14 cellular contexts compared by ENCODE assay signal in the genomic region with DNA sequence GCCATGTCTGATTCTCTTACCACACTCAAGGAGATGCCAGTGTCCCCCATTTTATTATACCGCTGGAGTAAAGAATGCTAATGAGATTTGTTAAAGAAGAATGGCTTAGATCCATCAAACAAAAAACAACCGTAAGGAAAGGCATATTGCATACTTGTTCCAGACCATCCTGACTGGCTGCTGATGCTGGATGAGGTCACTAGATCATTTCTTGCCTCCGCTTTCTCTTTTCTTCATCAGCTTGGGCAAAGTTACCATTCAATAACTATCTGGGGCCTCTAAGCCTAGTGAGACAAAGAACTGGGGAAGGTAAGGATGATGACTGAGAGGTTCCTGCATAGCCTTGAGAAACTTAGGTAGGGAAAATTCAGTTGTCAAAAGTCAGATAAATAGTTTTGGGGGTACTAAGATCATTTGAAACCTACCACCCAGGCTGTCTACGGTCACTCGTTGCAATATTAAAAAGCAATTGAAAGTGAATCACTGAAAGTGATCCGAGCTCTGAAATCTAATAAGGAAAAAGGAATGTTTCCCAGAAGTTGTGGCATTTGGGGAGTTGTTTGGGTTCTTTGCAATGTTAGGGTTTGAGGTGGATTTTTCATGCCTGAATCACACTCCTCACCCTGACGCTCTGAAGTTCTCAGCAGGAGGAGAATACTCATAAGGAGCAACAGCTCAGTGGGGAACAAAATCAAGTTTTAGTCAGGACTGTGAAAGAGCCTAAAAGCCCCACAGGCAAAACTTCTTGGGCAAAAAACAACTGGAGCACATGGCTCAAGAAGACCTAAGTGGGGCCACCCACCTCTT.
DNase-seq lines count a peak whose midpoint lies in the region; ATAC-seq, FAIRE-seq and TF ChIP-seq lines count a peak whose summit lies in the region.
"Had no signal": no experiment of that assay in that cellular context is flagged by ENCODE, and none has a peak within 500 bp of the region (broad histone marks: within the 10 kb centered on the region; RNA-seq: fewer than 3 reads in every experiment).

No MANE protein-coding gene starts in this region.

- ATAC-seq in foreskin keratinocyte = peak; percentile 78
- ATAC-seq in HG03571 (IDR thresholded peaks at IDR 0.05; ENCODE audit: unreplicated experiment) = no peak
- ATAC-seq: left cardiac atrium had no signal

- TF ChIP-seq CTCF in astrocyte (IDR thresholded peaks at IDR 0.05; ENCODE audit: insufficient read depth, low read depth, low read length) (no peak), foreskin keratinocyte (conservative IDR thresholded peaks at IDR 0.05) (no peak)

- DNase-seq in A172 (ENCODE audit: low spot score) (peak; percentile 96), HS-27A (ENCODE audit: low read depth) (peak; percentile 91), astrocyte (ENCODE audit: low read depth) (peak; percentile 97), foreskin keratinocyte (peak; percentile 27 to 92), HuH-7 (ENCODE audit: low spot score) (no peak), NCI-H2196 treated with DMSO at 0.1 percent for 48 hours (lab: John Stamatoyannopoulos, UW; ENCODE audit: unreplicated experiment) (no peak)
- DNase-seq in central memory CD4-positive, alpha-beta T cell = no peak
- DNase-seq: 8988T; activated CD4-positive, alpha-beta T cell treated with anti-CD3 and anti-CD28 coated beads, Interleukin-2, amount 50 U/mL, for 4 hours; cerebellar nuclear complex; left cardiac atrium; NCI-H1105; transverse colon had no signal

- H3K27ac Mint-ChIP-seq in astrocyte (ENCODE audit: unreplicated experiment) = peak overlapping the region; percentile 99

- no peak overlapping the region for H2AFZ ChIP-seq in astrocyte (ENCODE audit: low read depth, low read length)

- H3K27me3 ChIP-seq in astrocyte (ENCODE audit: insufficient read depth, low read length) (no peaks in the 10 kb centered on the region), foreskin keratinocyte (no peaks in the 10 kb centered on the region)
- H3K27me3 ChIP-seq: transverse colon had no signal

- H3K4me3 Mint-ChIP-seq in astrocyte (ENCODE audit: unreplicated experiment) = no peak overlapping the region

- no peaks in the 10 kb centered on the region for H3K36me3 ChIP-seq in astrocyte (ENCODE audit: insufficient read depth, low read length)
- H3K36me3 ChIP-seq: transverse colon had no signal

- no peaks in the 10 kb centered on the region for H4K20me1 ChIP-seq in astrocyte (ENCODE audit: insufficient read depth, low read length)

- peaks cover 54% of the 10 kb centered on the region for H3K4me1 Mint-ChIP-seq in astrocyte (ENCODE audit: low read depth, unreplicated experiment)

- peak overlapping the region; percentile 81 for H3K9ac ChIP-seq in astrocyte (ENCODE audit: low read length)

- no peaks in the 10 kb centered on the region for H3K9me3 ChIP-seq in astrocyte (ENCODE audit: insufficient read depth, low read depth, low read length)
- H3K9me3 ChIP-seq: transverse colon had no signal

- H3K36me3 Mint-ChIP-seq in astrocyte (ENCODE audit: low read depth, unreplicated experiment) = no peaks in the 10 kb centered on the region

- H3K27me3 Mint-ChIP-seq in astrocyte (ENCODE audit: low read depth, unreplicated experiment) = no peaks in the 10 kb centered on the region

- H3K4me3 ChIP-seq in astrocyte (ENCODE audit: insufficient read depth, low read depth, low read length) = peak overlapping the region; percentile 21
- H3K4me3 ChIP-seq: transverse colon had no signal

- no peaks in the 10 kb centered on the region for H3K79me2 ChIP-seq in astrocyte (ENCODE audit: insufficient read depth, low read length)

- H3K27ac ChIP-seq in astrocyte (ENCODE audit: low read depth, low read length) (peak overlapping the region; percentile 99), foreskin keratinocyte (peak overlapping the region; percentile 65)
- H3K27ac ChIP-seq: transverse colon had no signal

- H3K4me2 ChIP-seq in astrocyte (ENCODE audit: low read length) = peak overlapping the region; percentile 79

- no peaks in the 10 kb centered on the region for H3K9me3 Mint-ChIP-seq in astrocyte (ENCODE audit: unreplicated experiment)

- H3K4me1 ChIP-seq in astrocyte (ENCODE audit: insufficient read depth, low read length) = peaks cover 39% of the 10 kb centered on the region
- H3K4me1 ChIP-seq in foreskin keratinocyte = peaks cover 17% of the 10 kb centered on the region
- H3K4me1 ChIP-seq: transverse colon had no signal

- FAIRE-seq in astrocyte (lab: Jason Lieb, UNC) = peak; percentile 99

Comparison
In these comparisons a context has a peak if more than half of its experiments do, and no peak if none do; other contexts are left out.
1. DNase-seq: peak in A172 (single experiment), HS-27A (single experiment), astrocyte (single experiment) and foreskin keratinocyte (2 of 2); none in HuH-7 (single experiment), central memory CD4-positive, alpha-beta T cell (single experiment) and NCI-H2196 treated with DMSO at 0.1 percent for 48 hours (single experiment).